In the genomic region with DNA sequence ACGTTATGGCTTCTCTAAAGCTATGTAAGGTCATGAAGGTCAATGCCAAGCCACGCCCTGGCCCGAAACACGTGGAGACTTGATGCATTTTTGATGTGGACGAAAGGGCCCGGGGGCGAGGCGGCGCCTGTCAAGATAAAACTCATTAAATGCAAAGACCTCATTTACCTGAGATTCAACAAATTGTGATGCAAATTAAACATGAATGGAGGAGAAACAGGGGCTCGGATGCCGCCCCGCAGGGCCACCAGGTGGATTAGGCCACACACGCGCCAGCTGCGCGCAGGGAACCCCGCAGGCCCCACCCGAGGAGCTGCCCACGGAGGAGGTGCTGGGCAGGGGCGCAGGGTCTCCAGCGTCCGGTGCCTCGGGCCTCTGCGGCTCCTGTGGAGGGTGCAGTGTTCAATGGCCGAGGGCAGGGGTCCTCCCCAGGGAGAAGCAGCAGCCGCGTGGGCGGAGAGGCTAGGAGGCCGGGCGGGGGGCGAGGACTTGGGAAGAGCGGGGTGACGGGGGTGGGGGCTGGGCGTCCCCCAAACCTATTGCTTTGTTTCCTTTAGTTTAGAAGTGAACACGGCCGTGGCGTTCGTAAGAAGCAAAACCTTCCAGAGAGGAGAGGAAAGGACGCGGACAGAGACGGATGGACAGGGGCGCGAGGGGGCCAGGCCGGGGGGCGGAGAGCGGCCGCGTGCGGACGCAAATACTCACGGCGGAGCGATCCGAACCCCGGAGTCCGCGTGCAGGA, we compare ENCODE assay signal across 12 cellular contexts. TPM values are rescaled to one million over a fixed set of nuclear protein-coding genes. Genes with fewer than 3 reads are reported as not detected.
DNase-seq lines count a peak whose midpoint lies in the region; ATAC-seq, FAIRE-seq and TF ChIP-seq lines count a peak whose summit lies in the region.
"Had no signal": no experiment of that assay in that cellular context is flagged by ENCODE, and none has a peak within 500 bp of the region (broad histone marks: within the 10 kb centered on the region; RNA-seq: fewer than 3 reads in every experiment).

No MANE protein-coding gene starts in this region.

- TF ChIP-seq POLR2A in gastrocnemius medialis (IDR thresholded peaks at IDR 0.05) (no peak), H54 (IDR thresholded peaks at IDR 0.05; ENCODE audit: low read depth, low read length) (no peak)

- H3K4me3 ChIP-seq in ascending aorta (peak overlapping the region; percentile 47 to 54), iPS-18c (ENCODE audit: insufficient read depth, low read depth, low read length) (peak overlapping the region; percentile 34), gastrocnemius medialis (peak overlapping the region; percentile 42 to 60 (median 53))

- ATAC-seq in gastrocnemius medialis (no peak), GM18498 (IDR thresholded peaks at IDR 0.05; ENCODE audit: unreplicated experiment) (no peak)

- H3K4me1 ChIP-seq in ES-I3 (ENCODE audit: insufficient read depth, low read length) (peaks cover 7% of the 10 kb centered on the region; the same call in 1 of the 2 replicates), ascending aorta (peaks cover 8 to 25% of the 10 kb centered on the region in 2 donors), gastrocnemius medialis (peaks cover 6 to 20% of the 10 kb centered on the region in 2 donors)

- H3K9ac ChIP-seq in ES-I3 (ENCODE audit: low read depth, low read length) = peak overlapping the region; percentile 37; the same call in 1 of the 2 replicates

- intact Hi-C loops in ascending aorta (cut with DNase I) (no loop called here), gastrocnemius medialis (cut with DNase I; ENCODE audit: low total_unique reads) (no loop called here)

- peaks cover 17% of the 10 kb centered on the region for H3K27me3 ChIP-seq in ascending aorta
- H3K27me3 ChIP-seq in gastrocnemius medialis = peaks cover 20 to 27% (median 26%) of the 10 kb centered on the region in 3 donors

- DNase-seq in ascending aorta (ENCODE audit: low spot score in 2 of 2) (no peak), gastrocnemius medialis (no peak), H54 (ENCODE audit: insufficient read length, low spot score) (no peak), NCI-H69 (lab: John Stamatoyannopoulos, UW) (no peak), cerebellum (ENCODE audit: low spot score) (no peak)
- DNase-seq: activated gamma-delta T cell; stimulated activated CD4-positive, alpha-beta T cell treated with anti-CD3 and anti-CD28 coated beads, Interleukin-15, amount 100 ng/mL, for 24 hours had no signal

- H3K36me3 ChIP-seq in ES-I3 (ENCODE audit: insufficient read depth, low read length) = no peaks in the 10 kb centered on the region; the same call in 1 of the 2 replicates
- H3K36me3 ChIP-seq in ascending aorta = peaks cover 0 to under 1% of the 10 kb centered on the region in 2 donors
- H3K36me3 ChIP-seq in gastrocnemius medialis = no peaks in the 10 kb centered on the region

- no peak for TF ChIP-seq CTCF in ascending aorta (IDR thresholded peaks at IDR 0.05)
- TF ChIP-seq CTCF in gastrocnemius medialis (IDR thresholded peaks at IDR 0.05 in 4 of 5, conservative IDR thresholded peaks at IDR 0.05 in 1 of 5) = no peak

- FAIRE-seq in H54 (lab: Jason Lieb, UNC) = no peak
- FAIRE-seq: TTC549 had no signal

- peak overlapping the region in 1 of 2 donors; percentile 59 for H3K27ac ChIP-seq in ascending aorta
- H3K27ac ChIP-seq in gastrocnemius medialis = peak overlapping the region in 1 of 4 donors; percentile 75

- H3K9me3 ChIP-seq in ES-I3 (ENCODE audit: control insufficient read depth, insufficient read depth, low read length) = no peaks in the 10 kb centered on the region
- no peaks in the 10 kb centered on the region for H3K9me3 ChIP-seq in ascending aorta
- H3K9me3 ChIP-seq in iPS-18c (ENCODE audit: control insufficient read depth, insufficient read depth, low read length) = no peaks in the 10 kb centered on the region
- no peaks in the 10 kb centered on the region for H3K9me3 ChIP-seq in gastrocnemius medialis

- in situ Hi-C loops in gastrocnemius medialis (cut with MboI; ENCODE audit: low sequenced_read_pairs in 4 of 4) = loop anchor here in 1 of 4 donors (10.0 kb wide), 1 partner anchor 111 kb away; the partner anchor contains the start of genes ATP5ME and MYL5

RNA-seq across cellular contexts. Expression of gene CPLX1, which starts 40.4 kb away (rescaled TPM):
- 1.1 TPM for total RNA-seq in ascending aorta
- 1 to 10 TPM in 1 of 4 donors, under 1 TPM in 1, not detected in 2; 0.91 to 1.0 TPM for total RNA-seq in gastrocnemius medialis
- total RNA-seq in cerebellum = 3.4 TPM
- total RNA-seq: lung microvascular endothelial cell had no signal
